Comparison of ENCODE assay signal across 2 cellular contexts in genomic region chr3:150377601-150378466, GRCh38.
TF ChIP-seq lines count a peak whose summit lies in the region.

No MANE protein-coding gene starts in this region.

TF ChIP-seq in HEK293, 187 proteins besides CTCF, POLR2A, EP300 and RAD21:
- TF ChIP-seq MEIS1 (CRISPR knock-in tag; IDR thresholded peaks at IDR 0.05; ENCODE audit: borderline replicate concordance) (no peak), SCRT2 (tag by site-specific recombination; IDR thresholded peaks at IDR 0.05) (peak; percentile 31; the same call in 1 of the 2 replicates)

TF ChIP-seq in GM12878, 131 proteins besides CTCF, POLR2A, EP300 and RAD21:
- TF ChIP-seq TARDBP (IDR thresholded peaks at IDR 0.05; ENCODE audit: borderline replicate concordance) (no peak), LARP7 (IDR thresholded peaks at IDR 0.05) (no peak), WRNIP1 (IDR thresholded peaks at IDR 0.05; ENCODE audit: borderline replicate concordance, low read depth, low read length) (no peak), ZZZ3 (IDR thresholded peaks at IDR 0.05; ENCODE audit: control insufficient read depth, insufficient read length, low read depth) (no peak), GATAD2B (conservative IDR thresholded peaks at IDR 0.05; ENCODE audit: low read depth) (no peak), KAT2A (conservative IDR thresholded peaks at IDR 0.05; ENCODE audit: control insufficient read depth, low read depth, low read length) (no peak), SMAD5 (IDR thresholded peaks at IDR 0.05; ENCODE audit: low read depth) (no peak), BRCA1 (IDR thresholded peaks at IDR 0.05; ENCODE audit: low read depth, low read length) (no peak), RBBP5 (conservative IDR thresholded peaks at IDR 0.05) (no peak), ZNF384 (IDR thresholded peaks at IDR 0.05; ENCODE audit: borderline replicate concordance, low read depth, low read length) (no peak), RELB (IDR thresholded peaks at IDR 0.05; ENCODE audit: low read depth) (no peak), BMI1 (IDR thresholded peaks at IDR 0.05; ENCODE audit: borderline replicate concordance) (no peak), NBN (IDR thresholded peaks at IDR 0.05) (no peak), SIN3A (IDR thresholded peaks at IDR 0.05; ENCODE audit: low read depth, low read length) (no peak), IRF5 (IDR thresholded peaks at IDR 0.05; ENCODE audit: borderline replicate concordance) (no peak), NKRF (conservative IDR thresholded peaks at IDR 0.05) (no peak)
